Comparison of ENCODE assay signal across 9 cellular contexts in the genomic region with DNA sequence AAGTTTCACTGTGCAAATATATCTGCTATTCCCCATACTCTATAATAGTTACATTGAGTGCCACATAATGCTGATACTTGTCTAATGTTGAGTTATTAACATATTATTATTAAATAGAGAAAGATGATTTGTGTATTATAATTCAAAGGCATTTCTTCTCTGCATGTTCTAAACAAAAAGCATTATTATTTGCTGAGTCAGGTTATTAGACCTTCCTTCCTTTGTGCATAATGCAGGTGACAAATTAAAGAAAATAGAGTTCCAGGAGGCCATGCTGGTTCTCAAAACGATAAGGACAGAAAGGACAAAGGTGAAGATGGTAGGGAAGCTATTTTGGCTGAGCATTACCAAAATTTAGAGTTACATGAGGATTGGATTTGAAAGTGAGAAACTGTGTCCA.
"Had no signal": no experiment of that assay in that cellular context is flagged by ENCODE, and none has a peak within 500 bp of the region (broad histone marks: within the 10 kb centered on the region; RNA-seq: fewer than 3 reads in every experiment).

No MANE protein-coding gene starts in this region.

- DNase-seq: GM23248, GOT3, H9, HCEC 1CT, Karpas-422, KBM-7 had no signal

- H3K9ac ChIP-seq: GM23248, KMS-11 had no signal

- H3K4me3 ChIP-seq: GM23248 had no signal

- H3K4me2 ChIP-seq: KMS-11 had no signal

- FAIRE-seq: H54, HTR-8/SVneo had no signal

- H2AFZ ChIP-seq: GM23248 had no signal

- H3K27ac ChIP-seq: GM23248, KMS-11 had no signal
